ENCODE assay signal across 7 cellular contexts in genomic region chr3:170809021-170809974, GRCh38.
DNase-seq lines count a peak whose midpoint lies in the region; FAIRE-seq and TF ChIP-seq lines count a peak whose summit lies in the region.

No MANE protein-coding gene starts in this region.

- H3K79me2 ChIP-seq in Loucy (ENCODE audit: insufficient read depth, low read length) (no peaks in the 10 kb centered on the region), endothelial cell of umbilical vein (ENCODE audit: control insufficient read depth, insufficient read depth, low read length) (no peaks in the 10 kb centered on the region)

- H3K36me3 ChIP-seq in Loucy (ENCODE audit: insufficient read depth, low read length) (no peaks in the 10 kb centered on the region), endothelial cell of umbilical vein (ENCODE audit: control insufficient read depth in 2 of 2, extremely low read depth in 1 of 2, insufficient read depth in 2 of 2, low read length in 2 of 2) (no peaks in the 10 kb centered on the region)

- H3K9me3 ChIP-seq in Loucy (ENCODE audit: insufficient read depth, low read depth, low read length) (no peaks in the 10 kb centered on the region), endothelial cell of umbilical vein (replicated peaks; ENCODE audit: control insufficient read depth, insufficient read depth, low read length) (no peaks in the 10 kb centered on the region)

- no peak for FAIRE-seq in endothelial cell of umbilical vein (lab: Jason Lieb, UNC)

- CTCF ChIA-PET in endothelial cell of umbilical vein (lab: Charles Lee): interaction anchor here (0.6 to 7.5 kb wide), 39 partner anchors 10 to 501 kb away, joined by 3 to 525 read pairs (median 5); partner anchors contain the start of genes CLDN11 and SLC7A14

- H3K27me3 ChIP-seq in Loucy (ENCODE audit: insufficient read depth, low read length, poor library complexity, severe bottlenecking) (no peaks in the 10 kb centered on the region), endothelial cell of umbilical vein (ENCODE audit: control insufficient read depth in 2 of 2, insufficient read depth in 2 of 2, low read length in 2 of 2) (no peaks in the 10 kb centered on the region)

- BruUV-seq in endothelial cell of umbilical vein (replicated peaks; lab: Mats Ljungman, UMichigan): TSS peak; percentile 78

- intact Hi-C loops in endothelial cell of umbilical vein (cut with micrococcal nuclease) (loop anchor here (1.0 to 10.0 kb wide), 5 partner anchors 58 to 390 kb away; partner anchors contain the start of gene SLC7A14), lower leg skin (cut with DNase I; ENCODE audit: low total_unique reads) (loop anchor here (5.0 kb wide), 1 partner anchor 387 kb away; no protein-coding TSS in a partner anchor)

- no peaks in the 10 kb centered on the region for H3F3A ChIP-seq in Loucy (ENCODE audit: low read depth)

- H3K4me3 ChIP-seq in Loucy (ENCODE audit: low read length, poor library complexity, severe bottlenecking): no peak overlapping the region
- no peak overlapping the region for H3K4me3 ChIP-seq in endothelial cell of umbilical vein (replicated peaks in 1 of 3; ENCODE audit: insufficient read depth in 1 of 3, low read depth in 1 of 3, low read length in 3 of 3)
- no peak overlapping the region for H3K4me3 ChIP-seq in lower leg skin (ENCODE audit: low read depth, poor library complexity, severe bottlenecking)

- DNase-seq in GM10266 (ENCODE audit: extremely low spot score): peak; percentile 44
- peak; percentile 73 for DNase-seq in RKO (ENCODE audit: low spot score)
- peak; percentile 81 for DNase-seq in endothelial cell of umbilical vein (ENCODE audit: low read depth, low spot score)
- peak; percentile 30 for DNase-seq in mucosa of gallbladder (ENCODE audit: low spot score)
- DNase-seq in lower leg skin (ENCODE audit: low spot score in 2 of 2): no peak
- no peak for DNase-seq in T-helper 1 cell

- H3K9me2 ChIP-seq in Loucy (replicated peaks; ENCODE audit: low read depth, low read length): no peaks in the 10 kb centered on the region

- H3K9ac ChIP-seq in Loucy (ENCODE audit: low read depth, low read length, poor library complexity, severe bottlenecking) (no peak overlapping the region), endothelial cell of umbilical vein (replicated peaks; ENCODE audit: extremely low read depth, insufficient read depth, low read length) (no peak overlapping the region)

- peaks cover 22% of the 10 kb centered on the region for H3K4me1 ChIP-seq in Loucy (ENCODE audit: insufficient read depth, low read length, poor library complexity, severe bottlenecking)
- peaks cover 36% of the 10 kb centered on the region for H3K4me1 ChIP-seq in endothelial cell of umbilical vein (ENCODE audit: control insufficient read depth, extremely low read depth, insufficient read depth, low read length)

- POLR2A ChIA-PET in endothelial cell of umbilical vein (lab: Charles Lee): interaction anchor here (1.4 to 1.8 kb wide), 3 partner anchors 58 to 396 kb away, joined by 3 to 9 read pairs (median 3); no protein-coding TSS in a partner anchor

- 71% methylated on average over 14 of the region's 14 CpGs for WGBS in lower leg skin, 2 donors

- dilution Hi-C loops in endothelial cell of umbilical vein (cut with MboI; ENCODE audit: extremely low pct_ligation_motif_present, low sequenced_read_pairs): no loop called here

- H3K9me1 ChIP-seq in endothelial cell of umbilical vein (replicated peaks; ENCODE audit: control insufficient read depth, extremely low read depth, insufficient read depth, low read length): no peaks in the 10 kb centered on the region

- peak overlapping the region; percentile 32 for H3K27ac ChIP-seq in endothelial cell of umbilical vein (ENCODE audit: insufficient read depth, low read depth, low read length)

- H2AFZ ChIP-seq in Loucy (ENCODE audit: low read length) (no peak overlapping the region), endothelial cell of umbilical vein (ENCODE audit: low read depth, low read length) (peak overlapping the region; percentile 3)

- H3K4me2 ChIP-seq in Loucy (ENCODE audit: low read depth, low read length, poor library complexity, severe bottlenecking) (no peak overlapping the region), endothelial cell of umbilical vein (ENCODE audit: insufficient read depth, low read length) (peak overlapping the region; percentile 44)

- H4K20me1 ChIP-seq in Loucy (ENCODE audit: insufficient read depth, low read length, poor library complexity, severe bottlenecking) (no peaks in the 10 kb centered on the region), endothelial cell of umbilical vein (replicated peaks; ENCODE audit: control insufficient read depth, extremely low read depth, insufficient read depth, low read length) (no peaks in the 10 kb centered on the region)

- TF ChIP-seq CTCF in GM10266 (IDR thresholded peaks at IDR 0.05; ENCODE audit: control insufficient read depth, insufficient read depth, low read depth, missing control alignments): peak; percentile 63
- TF ChIP-seq CTCF in Loucy (conservative IDR thresholded peaks at IDR 0.05; ENCODE audit: low read length): peak; percentile 74
- peak; percentile 68 to 71 for TF ChIP-seq CTCF in endothelial cell of umbilical vein (IDR thresholded peaks at IDR 0.05; ENCODE audit: extremely low read depth in 1 of 2, insufficient read depth in 1 of 2, low read depth in 1 of 2, low read length in 2 of 2)
- no peak for TF ChIP-seq CTCF in lower leg skin (IDR thresholded peaks at IDR 0.05)

- TF ChIP-seq POLR2A in endothelial cell of umbilical vein (IDR thresholded peaks at IDR 0.05; ENCODE audit: low read depth, low read length) (peak; percentile 84), lower leg skin (IDR thresholded peaks at IDR 0.05) (no peak)

TF ChIP-seq in endothelial cell of umbilical vein, 7 proteins besides CTCF, POLR2A, EP300 and RAD21:
- TF ChIP-seq MAX (IDR thresholded peaks at IDR 0.05; ENCODE audit: insufficient read depth, insufficient read length) (no peak), EZH2 (IDR thresholded peaks at IDR 0.05; ENCODE audit: borderline replicate concordance, low read depth, low read length, severe bottlenecking) (no peak), POLR2AphosphoS5 (IDR thresholded peaks at IDR 0.05; ENCODE audit: insufficient read depth, low read depth, low read length) (peak; percentile 44), FOS (IDR thresholded peaks at IDR 0.05; ENCODE audit: borderline replicate concordance, insufficient read depth, low read length) (no peak), MYC (IDR thresholded peaks at IDR 0.05; ENCODE audit: low read depth, low read length) (no peak), GATA2 (IDR thresholded peaks at IDR 0.05; ENCODE audit: insufficient read depth, insufficient read length, low read depth, low read length) (peak; percentile 57), JUN (IDR thresholded peaks at IDR 0.05; ENCODE audit: borderline replicate concordance, insufficient read depth, insufficient read length, low read depth) (peak; percentile 6)

Comparison
In these comparisons a context has a peak if more than half of its experiments do, and no peak if none do; other contexts are left out.
1. DNase-seq: peak in GM10266 (single experiment), RKO (single experiment), endothelial cell of umbilical vein (single experiment) and mucosa of gallbladder (single experiment); none in lower leg skin (0 of 2) and T-helper 1 cell (0 of 5).
2. CTCF ChIP-seq: peak in GM10266 (single experiment), Loucy (single experiment) and endothelial cell of umbilical vein (2 of 2); none in lower leg skin (0 of 3).